In genomic region chr6:50330963-50331362, GRCh38 we compare ENCODE assay signal across 8 cellular contexts.
"Had no signal": no experiment of that assay in that cellular context is flagged by ENCODE, and none has a peak within 500 bp of the region (broad histone marks: within the 10 kb centered on the region; RNA-seq: fewer than 3 reads in every experiment).

No MANE protein-coding gene starts in this region.

- H3K9me3 ChIP-seq: HAP-1 had no signal

- H3K27ac Mint-ChIP-seq: H9, HFFc6 had no signal

- H3K27ac ChIP-seq: GM23248 had no signal

- DNase-seq: GM23248, GOT3, H7, H9, HCEC 1CT, HFFc6 had no signal

- H2AFZ ChIP-seq: GM23248 had no signal

- H3K4me1 ChIP-seq: HAP-1 had no signal

- H3K9ac ChIP-seq: GM23248 had no signal

- ATAC-seq: HCT116 had no signal

- H3K4me3 Mint-ChIP-seq: H9, HFFc6 had no signal

- H3K36me3 ChIP-seq: HAP-1 had no signal

- H3K4me1 Mint-ChIP-seq: H9 had no signal

- H3K4me3 ChIP-seq: GM23248, HAP-1 had no signal
